26 cellular contexts compared by ENCODE assay signal in the genomic region with DNA sequence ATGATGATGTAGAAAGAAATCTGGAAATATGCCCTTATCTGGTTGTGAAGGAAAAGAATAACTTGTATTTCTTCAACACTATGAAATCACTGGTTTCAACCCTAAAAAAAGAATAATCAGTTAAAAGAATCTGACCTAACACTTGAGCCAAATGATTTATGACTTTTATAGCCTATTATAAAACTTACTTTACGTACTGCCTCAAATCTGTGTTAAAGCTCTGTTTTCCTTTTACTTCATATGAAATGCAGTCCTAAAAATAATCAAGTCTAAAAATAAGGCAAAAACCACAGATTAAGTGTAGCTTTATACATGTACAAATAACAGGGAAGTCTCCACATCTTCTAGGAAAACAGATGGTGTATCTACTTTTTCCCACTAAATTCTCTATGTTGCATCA.
"Had no signal": no experiment of that assay in that cellular context is flagged by ENCODE, and none has a peak within 500 bp of the region (broad histone marks: within the 10 kb centered on the region; RNA-seq: fewer than 3 reads in every experiment).

No MANE protein-coding gene starts in this region.

- H3K4me3 ChIP-seq: adrenal gland, ascending aorta, cardiac muscle cell, colonic mucosa, gastrocnemius medialis, pancreas, prostate gland, spleen, tibial nerve had no signal

- H3K4me1 ChIP-seq: ascending aorta, colonic mucosa, gastrocnemius medialis, pancreas, prostate gland, tibial nerve had no signal

- H3K9me3 ChIP-seq: adrenal gland, ascending aorta, colonic mucosa, gastrocnemius medialis, pancreas, prostate gland, spleen, tibial nerve had no signal

- ATAC-seq: gastrocnemius medialis; left colon; naive thymus-derived CD4-positive, alpha-beta T cell; pancreas had no signal

- DNase-seq: activated CD4-positive, alpha-beta T cell treated with anti-CD3 and anti-CD28 coated beads for 4 hours; activated CD4-positive, alpha-beta T cell treated with anti-CD3 and anti-CD28 coated beads, Interleukin-2, amount 50 U/mL, for 4 hours; activated CD8-positive, alpha-beta memory T cell treated with anti-CD3 and anti-CD28 coated beads for 24 hours; activated effector memory CD4-positive, alpha-beta T cell treated with anti-CD3 and anti-CD28 coated beads, Interleukin-2, amount 50 U/mL, for 16 hours; activated naive CD4-positive, alpha-beta T cell treated with anti-CD3 and anti-CD28 coated beads for 36 hours; activated naive CD8-positive, alpha-beta T cell treated with anti-CD3 and anti-CD28 coated beads for 36 hours; adrenal gland; cerebellar nuclear complex; colonic mucosa; effector CD8-positive, alpha-beta T cell; gastrocnemius medialis; glutamatergic neuron; kidney; left colon; midbrain; naive thymus-derived CD4-positive, alpha-beta T cell; nucleus accumbens; pancreas; retina; spleen; stimulated activated CD4-positive, alpha-beta T cell treated with anti-CD3 and anti-CD28 coated beads, Interleukin-2, amount 100 ng/mL, for 48 hours; stimulated activated naive CD4-positive, alpha-beta T cell treated with Interleukin-2 at 50 U/mL for 16 hours had no signal

- H3K36me3 ChIP-seq: adrenal gland, ascending aorta, colonic mucosa, pancreas, prostate gland had no signal

- H3K27ac ChIP-seq: cardiac muscle cell, colonic mucosa, gastrocnemius medialis, pancreas, prostate gland, spleen, tibial nerve had no signal

- H3K27me3 ChIP-seq: adrenal gland, ascending aorta, cardiac muscle cell, colonic mucosa, gastrocnemius medialis, pancreas, spleen, tibial nerve had no signal
